In genomic region chr6:168440520-168441433, GRCh38 we compare ENCODE assay signal across 10 cellular contexts. TPM values are rescaled to one million over a fixed set of nuclear protein-coding genes. Genes with fewer than 3 reads are reported as not detected.
DNase-seq lines count a peak whose midpoint lies in the region; ATAC-seq and TF ChIP-seq lines count a peak whose summit lies in the region.
"Had no signal": no experiment of that assay in that cellular context is flagged by ENCODE, and none has a peak within 500 bp of the region (broad histone marks: within the 10 kb centered on the region; RNA-seq: fewer than 3 reads in every experiment).

A gene with protein sequence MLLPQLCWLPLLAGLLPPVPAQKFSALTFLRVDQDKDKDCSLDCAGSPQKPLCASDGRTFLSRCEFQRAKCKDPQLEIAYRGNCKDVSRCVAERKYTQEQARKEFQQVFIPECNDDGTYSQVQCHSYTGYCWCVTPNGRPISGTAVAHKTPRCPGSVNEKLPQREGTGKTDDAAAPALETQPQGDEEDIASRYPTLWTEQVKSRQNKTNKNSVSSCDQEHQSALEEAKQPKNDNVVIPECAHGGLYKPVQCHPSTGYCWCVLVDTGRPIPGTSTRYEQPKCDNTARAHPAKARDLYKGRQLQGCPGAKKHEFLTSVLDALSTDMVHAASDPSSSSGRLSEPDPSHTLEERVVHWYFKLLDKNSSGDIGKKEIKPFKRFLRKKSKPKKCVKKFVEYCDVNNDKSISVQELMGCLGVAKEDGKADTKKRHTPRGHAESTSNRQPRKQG (plus strand): TSS chr6:168441184. CDS start chr6:168441371, 187 bp downstream.

- H3K4me3 ChIP-seq in coronary artery (peak within 1 kb of the TSS; percentile 85), lung (peak within 1 kb of the TSS; percentile 4), thymus (ENCODE audit: low read length) (peak within 1 kb of the TSS; percentile 10)

- DNase-seq in NCI-H146 (lab: John Stamatoyannopoulos, UW) (peak; percentile 91), coronary artery (ENCODE audit: low spot score) (no peak), lung (ENCODE audit: low spot score) (no peak), RKO (ENCODE audit: low spot score) (no peak), KG1 (lab: John Stamatoyannopoulos, UW) (no peak)
- DNase-seq: activated T-cell treated with anti-CD3 and anti-CD28 coated beads, Interleukin-2, amount 50 U/mL, for 24 hours had no signal

- WGBS in lung, 2 donors, result 4 to 6% methylated on average over 35 to 81 of the region's 81 CpGs
- 8% methylated on average over 81 of the region's 81 CpGs for WGBS in thymus

- no peak for TF ChIP-seq CTCF in coronary artery (IDR thresholded peaks at IDR 0.05)
- no peak for TF ChIP-seq CTCF in lung (IDR thresholded peaks at IDR 0.05; ENCODE audit: control extremely low read depth, extremely low read depth)

- H3K36me3 ChIP-seq in lung (ENCODE audit: control insufficient read depth in 2 of 2, insufficient read depth in 2 of 2, low read length in 2 of 2) (no peaks in the 10 kb centered on the region), thymus (ENCODE audit: control insufficient read depth, insufficient read depth) (no peaks in the 10 kb centered on the region)

- H3K4me1 ChIP-seq in lung (ENCODE audit: control insufficient read depth in 2 of 2, insufficient read depth in 2 of 2, low read length in 2 of 2), result peaks cover 0 to 4% of the 10 kb centered on the region in 2 donors
- H3K4me1 ChIP-seq in thymus (ENCODE audit: control insufficient read depth, insufficient read depth, low read length), result no peaks in the 10 kb centered on the region

- H3K27me3 ChIP-seq in lung (ENCODE audit: control insufficient read depth, insufficient read depth) (peaks cover 23% of the 10 kb centered on the region), thymus (ENCODE audit: control insufficient read depth, insufficient read depth) (peaks cover 33% of the 10 kb centered on the region)

- ATAC-seq in lung (ENCODE audit: insufficient read depth, low FRiP score), result no peak
- no peak for ATAC-seq in GM18520 (IDR thresholded peaks at IDR 0.05; ENCODE audit: unreplicated experiment)

- peak within 1 kb of the TSS; percentile 47 to 82 for H3K27ac ChIP-seq in coronary artery
- H3K27ac ChIP-seq in lung (ENCODE audit: low read depth in 1 of 2, low read length in 1 of 2), result no peak within 1 kb of the TSS
- H3K27ac ChIP-seq in thymus (ENCODE audit: low read depth), result no peak within 1 kb of the TSS

- H3K9me3 ChIP-seq in lung (ENCODE audit: control insufficient read depth in 2 of 2, insufficient read depth in 1 of 2, low read length in 1 of 2) (no peaks in the 10 kb centered on the region), thymus (ENCODE audit: control insufficient read depth) (no peaks in the 10 kb centered on the region)

RNA-seq across cellular contexts. Expression of the gene that starts here (rescaled TPM):
- total RNA-seq in lung, result 1 to 10 TPM; 3.9 to 5.3 TPM
- polyA plus RNA-seq in lung (1 to 10 TPM; 1.3 to 6.4 TPM), thymus (6.5 TPM)
- total RNA-seq: fibroblast of villous mesenchyme, OCI-LY7 had no signal

Comparison
In these comparisons a context has a peak if more than half of its experiments do, and no peak if none do; other contexts are left out.
1. H3K27ac ChIP-seq: peak in coronary artery (2 of 2); none in lung (0 of 2) and thymus (single experiment).
2. H3K4me3 ChIP-seq: peak in every context shown above with its lines; median percentile 85 in coronary artery; 10 in thymus; 4 in lung.